ENCODE assay signal across 10 cellular contexts in the genomic region with DNA sequence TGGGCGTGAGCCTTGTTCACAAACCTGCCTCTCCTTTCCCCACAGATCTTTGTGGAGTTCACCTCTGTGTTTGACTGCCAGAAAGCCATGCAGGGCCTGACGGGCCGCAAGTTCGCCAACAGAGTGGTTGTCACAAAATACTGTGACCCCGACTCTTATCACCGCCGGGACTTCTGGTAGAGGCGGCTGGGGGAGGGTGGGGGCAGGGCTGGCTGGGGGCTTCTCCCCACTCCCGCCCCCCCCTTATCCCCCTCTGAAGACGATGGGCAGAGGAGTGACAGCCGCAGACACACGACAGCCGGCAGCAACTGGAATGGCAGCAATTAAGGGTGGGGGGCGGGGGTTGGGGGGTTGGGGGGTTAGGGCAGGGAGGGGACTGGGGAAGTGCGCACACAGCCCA. TPM values are rescaled to one million over a fixed set of nuclear protein-coding genes. Genes with fewer than 3 reads are reported as not detected.
DNase-seq lines count a peak whose midpoint lies in the region; ATAC-seq and TF ChIP-seq lines count a peak whose summit lies in the region.
"Had no signal": no experiment of that assay in that cellular context is flagged by ENCODE, and none has a peak within 500 bp of the region (broad histone marks: within the 10 kb centered on the region; RNA-seq: fewer than 3 reads in every experiment).

No MANE protein-coding gene starts in this region.

- no peaks in the 10 kb centered on the region for H3K9me3 Mint-ChIP-seq in activated naive CD4-positive, alpha-beta T cell treated with anti-CD3 and anti-CD28 coated beads, Interleukin-2, amount 50 U/mL, for 24 hours
- no peaks in the 10 kb centered on the region for H3K9me3 Mint-ChIP-seq in T-cell

- intact Hi-C loops in tibial artery (cut with DNase I; ENCODE audit: low total_unique reads), result no loop called here

- no peaks in the 10 kb centered on the region for H3K27me3 ChIP-seq in tibial artery

- peak overlapping the region; percentile 71 for H3K27ac Mint-ChIP-seq in activated naive CD4-positive, alpha-beta T cell treated with anti-CD3 and anti-CD28 coated beads, Interleukin-2, amount 50 U/mL, for 24 hours
- H3K27ac Mint-ChIP-seq in T-cell, result peak overlapping the region; percentile 7 to 86

- H3K4me3 Mint-ChIP-seq in activated naive CD4-positive, alpha-beta T cell treated with anti-CD3 and anti-CD28 coated beads, Interleukin-2, amount 50 U/mL, for 24 hours, result peak overlapping the region; percentile 6
- H3K4me3 Mint-ChIP-seq in T-cell, result peak overlapping the region; percentile 46 to 95 (median 57)

- H3K27me3 Mint-ChIP-seq in activated naive CD4-positive, alpha-beta T cell treated with anti-CD3 and anti-CD28 coated beads, Interleukin-2, amount 50 U/mL, for 24 hours, result no peaks in the 10 kb centered on the region
- no peaks in the 10 kb centered on the region for H3K27me3 Mint-ChIP-seq in T-cell

- peaks cover 9% of the 10 kb centered on the region for H3K36me3 Mint-ChIP-seq in activated naive CD4-positive, alpha-beta T cell treated with anti-CD3 and anti-CD28 coated beads, Interleukin-2, amount 50 U/mL, for 24 hours
- H3K36me3 Mint-ChIP-seq in T-cell, result peaks cover 35% of the 10 kb centered on the region

- POLR2A ChIA-PET in T-cell (lab: Charles Lee), result no interaction called here

- peak overlapping the region; percentile 94 for H3K27ac ChIP-seq in epithelial cell of prostate
- peak overlapping the region; percentile 68 to 94 for H3K27ac ChIP-seq in tibial artery

- no peak for TF ChIP-seq CTCF in tibial artery (IDR thresholded peaks at IDR 0.05)

- ATAC-seq in T-cell (replicated peaks in 1 of 4) (no peak), HG02678 (IDR thresholded peaks at IDR 0.05; ENCODE audit: unreplicated experiment) (no peak)

- peaks cover 0 to 44% (median 36%) of the 10 kb centered on the region in 4 donors for H3K4me1 ChIP-seq in tibial artery

- CTCF ChIA-PET in T-cell (lab: Charles Lee), result interaction anchor here in 1 of 2 donors (0.7 kb wide), 1 partner anchor 481 kb away, joined by 3 read pairs; no protein-coding TSS in a partner anchor

- H3K36me3 ChIP-seq in tibial artery, result peaks cover 30 to 61% (median 38%) of the 10 kb centered on the region in 3 donors

- H3K9me3 ChIP-seq in tibial artery, result no peaks in the 10 kb centered on the region

- H3K4me1 Mint-ChIP-seq in activated naive CD4-positive, alpha-beta T cell treated with anti-CD3 and anti-CD28 coated beads, Interleukin-2, amount 50 U/mL, for 24 hours, result peaks cover 62% of the 10 kb centered on the region
- peaks cover 67 to 70% (median 68%) of the 10 kb centered on the region in 3 donors for H3K4me1 Mint-ChIP-seq in T-cell

- no peak overlapping the region for H3K4me3 ChIP-seq in tibial artery

- DNase-seq in activated naive CD4-positive, alpha-beta T cell (lab: John Stamatoyannopoulos, UW), result no peak
- DNase-seq in T-cell (no peak), epithelial cell of prostate (ENCODE audit: low read depth, low spot score) (no peak), tibial artery (no peak), AG20443 (ENCODE audit: low spot score) (no peak), NOMO-1 treated with dmso at 0.1 percent for 144 hours (lab: John Stamatoyannopoulos, UW; ENCODE audit: unreplicated experiment) (no peak)
- DNase-seq: NCI-H2171 treated with DMSO at 0.1 percent for 48 hours; stimulated activated naive CD4-positive, alpha-beta T cell treated with Interleukin-2 at 50 U/mL for 16 hours had no signal

RNA-seq across cellular contexts. Expression of a gene that starts 1.1 kb away (rescaled TPM):
- 10 to 100 TPM; 32.6 to 75.2 (median 60.6) TPM for total RNA-seq in T-cell

RNA-seq across cellular contexts. Expression of a gene that starts 19.1 kb away (rescaled TPM):
- total RNA-seq in T-cell, result 100 to 1,000 TPM; 254 to 310 (median 303) TPM

RNA-seq across cellular contexts. Expression of a gene that starts 25.9 kb away (rescaled TPM):
- total RNA-seq in T-cell, result 1 to 10 TPM; 1.7 to 4.7 (median 3.8) TPM

RNA-seq across cellular contexts. Expression of a gene that starts 30.4 kb away (rescaled TPM):
- total RNA-seq in T-cell, result 10 to 100 TPM; 26.4 to 38.7 (median 31.9) TPM

RNA-seq across cellular contexts. Expression of a gene that starts 33.1 kb away (rescaled TPM):
- 100 to 1,000 TPM in 2 of 5 donors, 10 to 100 TPM in 3; 44.6 to 116 (median 94.2) TPM for total RNA-seq in T-cell
